30 cellular contexts compared by ENCODE assay signal in the genomic region with DNA sequence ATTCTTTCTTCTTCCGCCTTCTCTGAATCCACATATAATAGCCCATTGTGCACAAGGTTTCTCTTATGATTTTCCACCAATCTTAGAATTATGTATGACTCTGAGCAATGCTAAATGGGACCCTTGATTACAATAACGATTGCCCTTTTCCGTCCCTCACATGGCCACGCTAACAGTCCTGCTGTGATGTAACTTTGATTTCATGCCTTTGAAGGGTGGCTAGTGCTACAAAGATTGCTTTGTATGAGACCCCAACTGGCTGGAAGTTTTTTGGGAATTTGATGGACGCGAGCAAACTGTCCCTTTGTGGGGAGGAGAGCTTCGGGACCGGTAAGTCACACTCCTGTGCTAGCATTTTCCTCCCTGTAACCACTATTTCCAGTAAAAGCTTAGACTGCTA.
"Had no signal": no experiment of that assay in that cellular context is flagged by ENCODE, and none has a peak within 500 bp of the region (broad histone marks: within the 10 kb centered on the region; RNA-seq: fewer than 3 reads in every experiment).

No MANE protein-coding gene starts in this region.

- H3K27ac ChIP-seq: cardiac muscle cell, colonic mucosa, gastroesophageal sphincter, hepatocyte, neural progenitor cell, skin epidermis, testis had no signal

- H3K27me3 Mint-ChIP-seq: activated CD8-positive, alpha-beta T cell treated with anti-CD3 and anti-CD28 coated beads for 36 hours; activated naive CD8-positive, alpha-beta T cell; naive thymus-derived CD4-positive, alpha-beta T cell had no signal

- H3K9me3 Mint-ChIP-seq: activated CD8-positive, alpha-beta T cell treated with anti-CD3 and anti-CD28 coated beads for 36 hours; naive thymus-derived CD4-positive, alpha-beta T cell; neural progenitor cell had no signal

- FAIRE-seq: endometrium, keratinocyte, urothelium cell line had no signal

- H3K27ac Mint-ChIP-seq: activated CD8-positive, alpha-beta T cell treated with anti-CD3 and anti-CD28 coated beads for 36 hours; activated naive CD8-positive, alpha-beta T cell; neural progenitor cell had no signal

- DNase-seq: activated CD4-positive, alpha-beta T cell treated with anti-CD3 and anti-CD28 coated beads for 1 hour; activated CD4-positive, alpha-beta T cell treated with anti-CD3 and anti-CD28 coated beads, Interleukin-2, amount 50 U/mL, for 1 hour; activated CD8-positive, alpha-beta T cell treated with anti-CD3 and anti-CD28 coated beads for 36 hours; activated naive CD4-positive, alpha-beta T cell treated with Interleukin-2 at 50 U/mL for 16 hours; activated T-cell treated with anti-CD3 and anti-CD28 coated beads, Interleukin-2, amount 50 U/mL, for 48 hours; anterior cingulate cortex; cerebellar nuclear complex; colonic mucosa; effector CD8-positive, alpha-beta T cell; left cardiac atrium; left ventricle myocardium superior; naive thymus-derived CD4-positive, alpha-beta T cell; occipital lobe; stimulated activated CD4-positive, alpha-beta T cell treated with anti-CD3 and anti-CD28 coated beads, Interleukin-12 subunit alpha, Interleukin-12 subunit beta, amount 100 ng/mL, for 4 hours; stimulated activated CD4-positive, alpha-beta T cell treated with anti-CD3 and anti-CD28 coated beads, Interleukin-4, amount 100 ng/mL, for 1 hour; stimulated activated naive CD8-positive, alpha-beta T cell treated with anti-CD3 and anti-CD28 coated beads, Interleukin-15, Interleukin-2, amounts not matched to agents 100 U/mL and 50 U/mL, for 24 hours; SW 1271; T-helper 2 cell; testis; trophoblast cell had no signal

- H3K27me3 ChIP-seq: cardiac muscle cell, colonic mucosa, gastroesophageal sphincter, hepatocyte, neural progenitor cell, testis had no signal

- H2AFZ ChIP-seq: hepatocyte, neural progenitor cell had no signal

- H3K36me3 ChIP-seq: colonic mucosa, neural progenitor cell had no signal

- H3K9me3 ChIP-seq: colonic mucosa, gastroesophageal sphincter, testis had no signal

- H3K4me3 ChIP-seq: cardiac muscle cell, colonic mucosa, gastroesophageal sphincter, hepatocyte, neural progenitor cell, skin epidermis, testis had no signal

- H3K4me1 ChIP-seq: colonic mucosa, testis had no signal

- H3K4me3 Mint-ChIP-seq: activated CD8-positive, alpha-beta T cell treated with anti-CD3 and anti-CD28 coated beads for 36 hours; activated naive CD8-positive, alpha-beta T cell; naive thymus-derived CD4-positive, alpha-beta T cell; neural progenitor cell had no signal

- H3K9ac ChIP-seq: neural progenitor cell had no signal

- H3K4me2 ChIP-seq: hepatocyte, neural progenitor cell had no signal

- ATAC-seq: activated CD8-positive, alpha-beta T cell treated with anti-CD3 and anti-CD28 coated beads for 36 hours; gastroesophageal sphincter; left cardiac atrium; left ventricle myocardium superior; naive thymus-derived CD4-positive, alpha-beta T cell; sciatic nerve; stimulated activated naive CD8-positive, alpha-beta T cell treated with anti-CD3 and anti-CD28 coated beads, Interleukin-15, Interleukin-2, amounts not matched to agents 100 U/mL and 50 U/mL, for 24 hours had no signal

- H3K79me2 ChIP-seq: hepatocyte had no signal
